Comparison of ENCODE assay signal across 8 cellular contexts in the genomic region with DNA sequence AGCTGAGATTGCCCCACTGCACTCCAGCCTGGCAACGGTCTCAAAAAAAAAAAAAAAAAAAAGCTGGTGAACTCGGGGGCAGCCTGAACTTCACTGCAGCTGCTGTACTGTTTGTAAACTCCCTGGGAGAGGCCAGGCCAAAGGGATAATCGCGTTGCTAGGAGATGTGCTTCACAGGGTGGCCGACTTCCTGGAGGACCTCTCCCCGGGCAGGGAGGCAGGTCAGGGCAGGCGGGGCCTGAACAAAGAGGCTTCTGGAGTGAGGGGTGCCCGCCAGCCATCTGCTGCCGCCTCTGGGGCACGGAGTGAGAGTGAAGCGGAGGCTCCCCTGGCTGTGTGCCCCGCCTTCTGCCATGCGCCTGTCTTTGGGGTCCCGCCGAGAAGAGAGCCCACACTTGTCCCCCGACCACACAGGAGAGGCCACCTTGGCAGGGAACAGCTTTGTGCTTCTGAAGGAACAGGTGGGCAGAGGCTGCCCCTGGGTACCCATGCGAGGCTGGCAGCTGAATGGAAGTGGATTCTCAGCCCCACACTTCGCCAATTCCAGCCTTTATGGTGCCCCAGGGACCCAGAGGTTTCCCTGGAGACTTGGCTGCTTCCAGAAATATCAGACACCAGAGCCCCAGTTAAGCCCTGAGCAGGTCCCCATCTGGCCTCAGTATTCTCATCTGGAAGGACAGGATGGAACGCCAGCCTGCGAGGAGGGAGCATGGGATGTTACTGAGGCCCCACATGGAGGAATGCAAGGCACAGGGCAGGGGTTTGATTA. TPM values are rescaled to one million over a fixed set of nuclear protein-coding genes. Genes with fewer than 3 reads are reported as not detected.
DNase-seq lines count a peak whose midpoint lies in the region; ATAC-seq lines count a peak whose summit lies in the region.

No MANE protein-coding gene starts in this region.

- H3K9me3 ChIP-seq in SJCRH30 (replicated peaks) = no peaks in the 10 kb centered on the region

- peak overlapping the region; percentile 16; the same call in 1 of the 2 replicates for H3K4me3 ChIP-seq in SJCRH30

- peaks cover 27% of the 10 kb centered on the region for H3K4me1 ChIP-seq in SJCRH30

- DNase-seq in NCI-H1105 (lab: John Stamatoyannopoulos, UW) = peak; percentile 94
- DNase-seq in SJCRH30 = peak; percentile 94
- DNase-seq in hepatic stellate cell (ENCODE audit: low spot score) = peak; percentile 52
- peak in 36 of 49 donors; percentile 20 to 74 (median 50) for DNase-seq in substantia nigra (lab: John Stamatoyannopoulos, UW)
- no peak for DNase-seq in LoVo (ENCODE audit: low spot score)
- no peak for DNase-seq in activated effector memory CD4-positive, alpha-beta T cell treated with anti-CD3 and anti-CD28 coated beads, Interleukin-2, amount 50 U/mL, for 16 hours
- DNase-seq in putamen (ENCODE audit: low spot score) = no peak

- ATAC-seq in GM19023 (IDR thresholded peaks at IDR 0.05; ENCODE audit: unreplicated experiment) = no peak

- no peaks in the 10 kb centered on the region; the same call in 1 of the 2 replicates for H3K36me3 ChIP-seq in SJCRH30

- H3K27ac ChIP-seq in SJCRH30 (peak overlapping the region; percentile 70), substantia nigra (ENCODE audit: low read depth, low read length, poor library complexity, severe bottlenecking) (peak overlapping the region; percentile 58)

- H3K27me3 ChIP-seq in SJCRH30 = no peaks in the 10 kb centered on the region

RNA-seq across cellular contexts. Expression of a gene that starts 29.6 kb away (rescaled TPM):
- 16.9 and 18.7 TPM in 2 replicates for total RNA-seq in SJCRH30 (2014; rRNA removed; shearing (Covaris generic))

RNA-seq across cellular contexts. Expression of a gene that starts 41.4 kb away (rescaled TPM):
- total RNA-seq in SJCRH30 (2014; rRNA removed; shearing (Covaris generic)) = 3.2 and 3.6 TPM in 2 replicates

Comparison
In these comparisons a context has a peak if more than half of its experiments do, and no peak if none do; other contexts are left out.
1. DNase-seq: peak in NCI-H1105 (single experiment), SJCRH30 (2 of 2), hepatic stellate cell (single experiment) and substantia nigra (36 of 49); none in LoVo (single experiment), activated effector memory CD4-positive, alpha-beta T cell treated with anti-CD3 and anti-CD28 coated beads, Interleukin-2, amount 50 U/mL, for 16 hours (single experiment) and putamen (single experiment).